In the genomic region with DNA sequence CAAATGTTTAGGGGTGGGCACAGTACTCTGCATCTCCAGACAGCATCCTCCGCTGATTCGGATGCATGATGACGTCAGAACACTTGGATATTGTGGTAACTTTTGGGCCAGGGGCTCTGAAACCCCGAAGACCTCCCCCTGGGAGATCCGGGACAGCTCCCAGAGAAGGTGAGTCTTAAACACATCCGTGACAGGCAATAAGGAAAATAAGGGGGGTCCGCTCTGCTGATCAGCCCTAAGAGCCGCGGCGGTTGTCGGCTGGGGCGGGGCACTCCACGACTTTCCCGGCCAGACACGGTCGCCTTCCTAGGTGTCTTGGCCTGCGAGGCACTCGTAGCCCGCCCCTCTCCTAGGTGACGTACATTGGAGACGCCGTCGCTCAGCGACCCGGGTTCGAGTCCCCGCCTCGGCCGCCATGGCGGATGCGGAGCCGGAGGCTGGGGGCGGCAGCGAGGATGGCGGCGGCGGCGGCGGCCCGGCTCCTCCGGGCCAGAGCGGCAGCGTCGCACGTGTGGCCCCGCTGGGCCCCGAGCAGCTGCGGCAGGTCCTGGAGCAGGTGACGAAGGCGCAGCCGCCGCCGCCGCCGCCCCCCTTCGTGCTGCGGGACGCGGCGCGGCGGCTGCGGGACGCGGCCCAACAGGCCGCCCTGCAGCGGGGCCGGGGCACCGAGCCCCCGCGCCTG, we compare ENCODE assay signal across 8 cellular contexts. TPM values are rescaled to one million over a fixed set of nuclear protein-coding genes. Genes with fewer than 3 reads are reported as not detected.
DNase-seq lines count a peak whose midpoint lies in the region; ATAC-seq and TF ChIP-seq lines count a peak whose summit lies in the region.

ZNF839 (plus strand) TSS at position 396 of the 682 bp plus-strand sequence; CDS start at position 416, 20 bp downstream.

- peaks cover 41 to 73% (median 64%) of the 10 kb centered on the region in 10 experiments for H3K4me1 ChIP-seq in BLaER1 treated with 17β-estradiol and CSF1 and Interleukin-3, amounts not matched to agents 10 nM and 100 nM
- H3K4me1 ChIP-seq in left lung, result peaks cover 3 to 48% of the 10 kb centered on the region in 2 donors

- no peaks in the 10 kb centered on the region for H3K9me3 ChIP-seq in BLaER1 treated with 17β-estradiol and CSF1 and Interleukin-3, amounts not matched to agents 10 nM and 100 nM (replicated peaks in 1 of 11)
- H3K9me3 ChIP-seq in left lung, result no peaks in the 10 kb centered on the region

- peak within 1 kb of the TSS; percentile 82 to 96 (median 92) for H3K4me2 ChIP-seq in BLaER1 treated with 17β-estradiol and CSF1 and Interleukin-3, amounts not matched to agents 10 nM and 100 nM

- peak; percentile 61 for ATAC-seq in GM19395 (IDR thresholded peaks at IDR 0.05; ENCODE audit: unreplicated experiment)
- ATAC-seq in HG03565 (IDR thresholded peaks at IDR 0.05; ENCODE audit: unreplicated experiment), result peak; percentile 54
- peak; percentile 55 for ATAC-seq in left lung

- DNase-seq in NCI-H82 (lab: John Stamatoyannopoulos, UW) (peak; percentile 90), cortex of kidney (lab: John Stamatoyannopoulos, UW) (peak; percentile 61), left lung (peak; percentile 94 to 97)
- DNase-seq in activated CD4-positive, alpha-beta T cell treated with anti-CD3 and anti-CD28 coated beads, Interleukin-2, amount 50 U/mL, for 24 hours (ENCODE audit: low read depth in 1 of 2, low spot score in 1 of 2), result peak; percentile 92 to 94
- DNase-seq in stimulated activated CD4-positive, alpha-beta T cell treated with anti-CD3 and anti-CD28 coated beads, Interleukin-2, amount 100 ng/mL, for 4 hours (ENCODE audit: low read depth), result peak; percentile 89

- no peaks in the 10 kb centered on the region for H3K27me3 ChIP-seq in BLaER1 treated with 17β-estradiol and CSF1 and Interleukin-3, amounts not matched to agents 10 nM and 100 nM
- no peaks in the 10 kb centered on the region for H3K27me3 ChIP-seq in left lung

- no peak for TF ChIP-seq CTCF in left lung (IDR thresholded peaks at IDR 0.05)

- H3K27ac ChIP-seq in BLaER1 treated with 17β-estradiol and CSF1 and Interleukin-3, amounts not matched to agents 10 nM and 100 nM, result peak within 1 kb of the TSS; percentile 88 to 96 (median 92)
- peak within 1 kb of the TSS; percentile 87 to 94 for H3K27ac ChIP-seq in left lung

- H3K4me3 ChIP-seq in BLaER1 treated with 17β-estradiol and CSF1 and Interleukin-3, amounts not matched to agents 10 nM and 100 nM, result peak within 1 kb of the TSS; percentile 86 to 99 (median 94)
- peak within 1 kb of the TSS; percentile 70 to 73 for H3K4me3 ChIP-seq in left lung

- peak within 1 kb of the TSS; percentile 89 to 98 (median 94) for H3K9ac ChIP-seq in BLaER1 treated with 17β-estradiol and CSF1 and Interleukin-3, amounts not matched to agents 10 nM and 100 nM

- H3K36me3 ChIP-seq in BLaER1 treated with 17β-estradiol and CSF1 and Interleukin-3, amounts not matched to agents 10 nM and 100 nM, result peaks cover 0 to 18% (median 5%) of the 10 kb centered on the region in 11 experiments; a peak in 8 of 22 replicates
- no peaks in the 10 kb centered on the region for H3K36me3 ChIP-seq in left lung

- peaks cover 0 to 8% (median 0%) of the 10 kb centered on the region in 11 experiments; a peak in 4 of 22 replicates for H4K20me1 ChIP-seq in BLaER1 treated with 17β-estradiol and CSF1 and Interleukin-3, amounts not matched to agents 10 nM and 100 nM

- intact Hi-C loops in left lung (cut with DNase I), result no loop called here

RNA-seq across cellular contexts. Expression of gene ZNF839, which starts in this region (rescaled TPM):
- 1 to 10 TPM; 8.8 to 9.4 TPM for total RNA-seq in left lung

Comparison
In these comparisons a context has a peak if more than half of its experiments do, and no peak if none do; other contexts are left out.
1. Peak in every context shown above with its lines: DNase-seq, ATAC-seq, H3K4me3 ChIP-seq and H3K27ac ChIP-seq.